ENCODE assay signal across 16 cellular contexts in genomic region chr6:36731622-36732310, GRCh38. TPM values are rescaled to one million over a fixed set of nuclear protein-coding genes. Genes with fewer than 3 reads are reported as not detected.
DNase-seq lines count a peak whose midpoint lies in the region; ATAC-seq, FAIRE-seq and TF ChIP-seq lines count a peak whose summit lies in the region.
"Had no signal": no experiment of that assay in that cellular context is flagged by ENCODE, and none has a peak within 500 bp of the region (broad histone marks: within the 10 kb centered on the region; RNA-seq: fewer than 3 reads in every experiment).

No MANE protein-coding gene starts in this region.

- no peaks in the 10 kb centered on the region; a peak in 1 of 5 replicates for H3K9me3 Mint-ChIP-seq in H9

- H3T11ph ChIP-seq in H9 (ENCODE audit: low read length) = no peak overlapping the region

- no peaks in the 10 kb centered on the region for H3K36me3 Mint-ChIP-seq in H9 (ENCODE audit: insufficient read depth in 1 of 3, low read depth in 3 of 3)

- no peak overlapping the region for H2BK12ac ChIP-seq in H9 (ENCODE audit: insufficient read length, low read depth, low read length)

- no peak overlapping the region for H4K8ac ChIP-seq in H9 (replicated peaks; ENCODE audit: insufficient read length, low read depth, low read length)

- H2AFZ ChIP-seq in H9 (ENCODE audit: low read length) (no peak overlapping the region), mammary epithelial cell (ENCODE audit: low read depth, low read length) (no peak overlapping the region)

- H3K23ac ChIP-seq in H9 (ENCODE audit: insufficient read length, low read depth, low read length) = no peak overlapping the region

- H3K4me3 ChIP-seq in bronchial epithelial cell (ENCODE audit: low read depth, low read length) (no peak overlapping the region), mammary epithelial cell (replicated peaks in 1 of 3; ENCODE audit: insufficient read depth in 1 of 3, low read depth in 2 of 3, low read length in 3 of 3) (no peak overlapping the region)

- H3K36me3 ChIP-seq in bronchial epithelial cell (ENCODE audit: control insufficient read depth, insufficient read depth, low read length) (no peaks in the 10 kb centered on the region), mammary epithelial cell (ENCODE audit: insufficient read depth, low read length) (no peaks in the 10 kb centered on the region)

- H3K79me2 ChIP-seq in H9 (ENCODE audit: insufficient read depth, low read length) (no peaks in the 10 kb centered on the region), mammary epithelial cell (ENCODE audit: insufficient read depth, low read length) (no peaks in the 10 kb centered on the region)

- no peak for DNase-seq in H9
- DNase-seq in bronchial epithelial cell (ENCODE audit: low read depth) = no peak
- DNase-seq in posterior vena cava (ENCODE audit: low spot score) = peak; percentile 57
- no peak for DNase-seq in GM03348 (ENCODE audit: low spot score)
- DNase-seq in mammary epithelial cell = no peak
- DNase-seq: DMS 273 treated with DMSO at 0.1 percent for 48 hours, Karpas-422, MM.1S, NCI-H1105 treated with DMSO at 0.1 percent for 48 hours, NCI-H187 treated with DMSO at 0.1 percent for 48 hours, NCI-H2171 treated with DMSO at 0.1 percent for 48 hours, NCI-H510A, SHP77 treated with DMSO at 0.1 percent for 48 hours had no signal

- H3K27ac ChIP-seq in H9 (ENCODE audit: insufficient read length, low read depth, low read length) = no peak overlapping the region
- H3K27ac ChIP-seq in mammary epithelial cell (ENCODE audit: insufficient read depth, low read depth, low read length) = no peak overlapping the region

- H3K9me3 ChIP-seq in H9 (ENCODE audit: control insufficient read depth, low read depth, low read length) (no peaks in the 10 kb centered on the region), mammary epithelial cell (replicated peaks; ENCODE audit: insufficient read depth, low read length) (no peaks in the 10 kb centered on the region)

- H3K27me3 ChIP-seq in H9 (ENCODE audit: insufficient read depth, low read length) = no peaks in the 10 kb centered on the region
- H3K27me3 ChIP-seq in bronchial epithelial cell (ENCODE audit: control insufficient read depth, insufficient read depth, low read length) = no peaks in the 10 kb centered on the region
- no peaks in the 10 kb centered on the region for H3K27me3 ChIP-seq in mammary epithelial cell (ENCODE audit: insufficient read depth, low read length)

- no peak overlapping the region for H3K14ac ChIP-seq in H9 (ENCODE audit: insufficient read depth, low read length)

- H3K4me1 ChIP-seq in H9 (ENCODE audit: insufficient read depth, low read length) (no peaks in the 10 kb centered on the region; the same call in 1 of the 2 replicates), mammary epithelial cell (ENCODE audit: insufficient read depth, low read length) (peaks cover 15% of the 10 kb centered on the region)

- H2BK15ac ChIP-seq in H9 (ENCODE audit: low read depth, low read length) = no peak overlapping the region

- no peak overlapping the region for H3K4me3 Mint-ChIP-seq in H9

- H3K18ac ChIP-seq in H9 (ENCODE audit: insufficient read length, low read depth, low read length) = no peak overlapping the region

- WGBS in H9 (ENCODE audit: extremely low coverage, insufficient read length, low lambda C conversion rate) = no CpG with 5 or more reads among the region's 12 CpGs
- 87% methylated on average over 9 of the region's 12 CpGs for WGBS in mammary epithelial cell (ENCODE audit: low coverage, missing lambda C conversion rate)

- H2BK20ac ChIP-seq in H9 (ENCODE audit: low read depth, low read length, poor library complexity, severe bottlenecking) = no peak overlapping the region

- CTCF ChIA-PET in mammary epithelial cell (lab: Charles Lee; ENCODE audit: low non-redundant PET) = no interaction called here

- H2BK5ac ChIP-seq in H9 (ENCODE audit: insufficient read length, low read length) = no peak overlapping the region

- no peak overlapping the region for H4K91ac ChIP-seq in H9 (ENCODE audit: insufficient read length, low read depth, low read length)

- no peak for ATAC-seq in HG03342 (IDR thresholded peaks at IDR 0.05; ENCODE audit: unreplicated experiment)

- H3K23me2 ChIP-seq in H9 (ENCODE audit: insufficient read length, low read depth, low read length, poor library complexity, severe bottlenecking) = no peaks in the 10 kb centered on the region

- in situ Hi-C loops in mammary epithelial cell (cut with MboI; ENCODE audit: low sequenced_read_pairs in 2 of 2) = no loop called here

- H3K27ac Mint-ChIP-seq in H9 = no peak overlapping the region

- no peak overlapping the region for H4K5ac ChIP-seq in H9 (ENCODE audit: insufficient read length, low read depth, low read length)

- H2BK120ac ChIP-seq in H9 (ENCODE audit: low read depth, low read length, poor library complexity, severe bottlenecking) = no peak overlapping the region

- no peak overlapping the region for H2AK5ac ChIP-seq in H9 (ENCODE audit: insufficient read length, low read length)

- no peak overlapping the region for H3K4ac ChIP-seq in H9 (ENCODE audit: low read depth, low read length)

- no peak overlapping the region for H3K56ac ChIP-seq in H9 (ENCODE audit: insufficient read length, low read depth, low read length)

- H3K27me3 Mint-ChIP-seq in H9 (ENCODE audit: low read depth) = peaks cover 19% of the 10 kb centered on the region

- no peaks in the 10 kb centered on the region for H4K20me1 ChIP-seq in H9 (ENCODE audit: control insufficient read depth, insufficient read depth, insufficient read length)
- H4K20me1 ChIP-seq in mammary epithelial cell (ENCODE audit: insufficient read depth, low read length) = no peaks in the 10 kb centered on the region

- no peak overlapping the region for H3K4me2 ChIP-seq in H9 (ENCODE audit: insufficient read depth, insufficient read length, low read length)
- no peak overlapping the region for H3K4me2 ChIP-seq in mammary epithelial cell (ENCODE audit: insufficient read depth, low read depth, low read length)

- H3K79me1 ChIP-seq in H9 (ENCODE audit: insufficient read depth, low read depth, low read length, poor library complexity, severe bottlenecking) = no peaks in the 10 kb centered on the region

- no peak overlapping the region for H3K9ac ChIP-seq in H9 (ENCODE audit: extremely low read depth, insufficient read length, low read length)
- no peak overlapping the region for H3K9ac ChIP-seq in mammary epithelial cell (ENCODE audit: insufficient read depth, low read length)

- dilution Hi-C loops in mammary epithelial cell (cut with HindIII; ENCODE audit: low sequenced_read_pairs) = no loop called here

- TF ChIP-seq CTCF in GM12872 (IDR thresholded peaks at IDR 0.05; ENCODE audit: insufficient read depth, low read depth, low read length) (0 out of 3 replicates have a peak, but pooled peaks have one; percentile 6), H9 (conservative IDR thresholded peaks at IDR 0.05) (peak; percentile 30; the same call in 1 of the 3 replicates), bronchial epithelial cell (IDR thresholded peaks at IDR 0.05; ENCODE audit: insufficient read depth, low read length, severe bottlenecking) (no peak), mammary epithelial cell (conservative IDR thresholded peaks at IDR 0.05 in 1 of 2, IDR thresholded peaks at IDR 0.05 in 1 of 2; ENCODE audit: extremely low read depth in 1 of 2, insufficient read depth in 1 of 2, low read depth in 1 of 2, low read length in 2 of 2) (no peak)

- peaks cover 10 to 18% of the 10 kb centered on the region in 2 experiments for H3K4me1 Mint-ChIP-seq in H9

- FAIRE-seq in bronchial epithelial cell (lab: Jason Lieb, UNC) = peak; percentile 76

- intact Hi-C loops in posterior vena cava (cut with DNase I) (loop anchor here in 1 of 2 donors (10.0 kb wide), 1 partner anchor 107 kb away; no protein-coding TSS in a partner anchor), mammary epithelial cell (cut with micrococcal nuclease) (no loop called here)

- BruUV-seq in mammary epithelial cell (replicated peaks; lab: Mats Ljungman, UMichigan) = no TSS peak

RNA-seq across cellular contexts. Expression of gene RAB44, which starts 34.1 kb away (rescaled TPM):
- total RNA-seq in H9 (2021) (0.04 TPM in 1 of 2 replicates, not detected in the other), bronchial epithelial cell (under 0.01 TPM in 2 replicates), posterior vena cava (under 1 TPM; 0.33 to 0.42 TPM), mammary epithelial cell (under 1 TPM in 1 of 2 donors, not detected in 1; 0.17 TPM)
- 0.02 TPM for polyA plus RNA-seq in mammary epithelial cell
- polyA minus RNA-seq in mammary epithelial cell = not detected
- polyA plus RNA-seq: AG04450 had no signal

RNA-seq across cellular contexts. Expression of gene CDKN1A, which starts 53.3 kb away (rescaled TPM):
- 17.4 and 19.1 TPM in 2 replicates for total RNA-seq in H9 (2021)
- 364 and 524 TPM in 2 replicates for total RNA-seq in bronchial epithelial cell
- 100 to 1,000 TPM in 1 of 2 donors, 10 to 100 TPM in 1; 87.4 to 195 TPM for total RNA-seq in posterior vena cava
- total RNA-seq in mammary epithelial cell = 100 to 1,000 TPM; 687 to 707 TPM
- polyA plus RNA-seq in mammary epithelial cell = 414 TPM
- 451 TPM for polyA minus RNA-seq in mammary epithelial cell

Comparison
In these comparisons a context has a peak if more than half of its experiments do, and no peak if none do; other contexts are left out.
1. CTCF ChIP-seq: peak in GM12872 (single experiment) and H9 (single experiment); none in bronchial epithelial cell (single experiment) and mammary epithelial cell (0 of 2).